In genomic region chr13:35940734-35941133, GRCh38 we compare ENCODE assay signal across 40 cellular contexts.
"Had no signal": no experiment of that assay in that cellular context is flagged by ENCODE, and none has a peak within 500 bp of the region (broad histone marks: within the 10 kb centered on the region; RNA-seq: fewer than 3 reads in every experiment).

No MANE protein-coding gene starts in this region.

- H3K4me1 ChIP-seq: adrenal gland, body of pancreas had no signal

- DNase-seq: activated CD4-positive, alpha-beta T cell treated with anti-CD3 and anti-CD28 coated beads for 1 hour; activated CD4-positive, alpha-beta T cell treated with anti-CD3 and anti-CD28 coated beads for 36 hours; activated CD4-positive, alpha-beta T cell treated with anti-CD3 and anti-CD28 coated beads for 48 hours; activated CD4-positive, alpha-beta T cell treated with anti-CD3 and anti-CD28 coated beads, Interleukin-2, amount 10 ng/mL, durations not matched to agents 7 days and 5 days; activated CD4-positive, alpha-beta T cell treated with anti-CD3 and anti-CD28 coated beads, Interleukin-2, amount 50 U/mL, for 48 hours; activated CD4-positive, CD25-positive, alpha-beta regulatory T cell; activated CD8-positive, alpha-beta memory T cell treated with anti-CD3 and anti-CD28 coated beads, Interleukin-2, amount 50 U/mL, for 4 hours; activated CD8-positive, alpha-beta T cell treated with anti-CD3 and anti-CD28 coated beads for 36 hours; activated effector memory CD4-positive, alpha-beta T cell treated with anti-CD3 and anti-CD28 coated beads, Interleukin-2, amount 50 U/mL, for 16 hours; activated gamma-delta T cell treated with Interleukin-2 at 50 U/mL for 16 hours; activated naive CD4-positive, alpha-beta T cell; activated naive CD4-positive, alpha-beta T cell treated with anti-CD3 and anti-CD28 coated beads for 36 hours; activated naive CD4-positive, alpha-beta T cell treated with anti-CD3 and anti-CD28 coated beads, Interleukin-2, amount 50 U/mL, for 16 hours; activated naive CD8-positive, alpha-beta T cell treated with anti-CD3 and anti-CD28 coated beads for 36 hours; activated T-cell treated with anti-CD3 and anti-CD28 coated beads for 4 hours; activated T-cell treated with anti-CD3 and anti-CD28 coated beads, Interleukin-2, amount 50 U/mL, for 1 hour; activated T-cell treated with anti-CD3 and anti-CD28 coated beads, Interleukin-2, amount 50 U/mL, for 4 hours; activated T-cell treated with anti-CD3 and anti-CD28 coated beads, Interleukin-2, amount 50 U/mL, for 72 hours; adrenal gland; amniotic stem cell; aorta; body of pancreas; brain microvascular endothelial cell; caudate nucleus; cerebellar nuclear complex; T-helper 1 cell; T-helper 2 cell; T-helper 9 cell had no signal

- H3K4me3 Mint-ChIP-seq: activated CD4-positive, alpha-beta T cell treated with anti-CD3 and anti-CD28 coated beads for 36 hours; activated CD4-positive, alpha-beta T cell treated with anti-CD3 and anti-CD28 coated beads, Interleukin-2, amount 10 ng/mL, durations not matched to agents 7 days and 5 days; activated CD8-positive, alpha-beta T cell treated with anti-CD3 and anti-CD28 coated beads for 36 hours; activated naive CD4-positive, alpha-beta T cell treated with anti-CD3 and anti-CD28 coated beads for 36 hours; activated naive CD8-positive, alpha-beta T cell treated with anti-CD3 and anti-CD28 coated beads for 36 hours; activated T-cell treated with anti-CD3 and anti-CD28 coated beads, Interleukin-2, amount 50 U/mL, for 4 hours; activated T-cell treated with anti-CD3 and anti-CD28 coated beads, Interleukin-2, amount 50 U/mL, for 72 hours; activated T-helper 1 cell treated with anti-CD3 and anti-CD28 coated beads, Interleukin-12 subunit alpha, Interleukin-12 subunit beta, Interleukin-2, Interleukin-4 antibody, amounts not matched to agents 30 ng/mL and 10 ng/mL and 1 ng/mL, durations not matched to agents 14 hours and 24 hours and 36 hours; activated T-helper 17 cell treated with anti-CD3 and anti-CD28 coated beads, Interleukin-2, amount 50 U/mL, for 72 hours; central memory CD8-positive, alpha-beta T cell; T-helper 1 cell treated with Interleukin-12 subunit alpha and Interleukin-12 subunit beta and Interleukin-4 antibody, amounts not matched to agents 30 μg/mL and 1 μg/mL, for 36 hours; T-helper 2 cell treated with Interferon-gamma antibody and Interleukin-4, amounts not matched to agents 5 μg/mL and 100 μg/mL, for 36 hours had no signal

- H3K27ac Mint-ChIP-seq: activated CD4-positive, alpha-beta T cell treated with anti-CD3 and anti-CD28 coated beads for 36 hours; activated CD4-positive, alpha-beta T cell treated with anti-CD3 and anti-CD28 coated beads, Interleukin-2, amount 10 ng/mL, durations not matched to agents 7 days and 5 days; activated CD8-positive, alpha-beta T cell treated with anti-CD3 and anti-CD28 coated beads for 36 hours; activated naive CD4-positive, alpha-beta T cell treated with anti-CD3 and anti-CD28 coated beads for 36 hours; activated naive CD4-positive, alpha-beta T cell treated with anti-CD3 and anti-CD28 coated beads, Interleukin-2, amount 50 U/mL, for 72 hours; activated naive CD8-positive, alpha-beta T cell treated with anti-CD3 and anti-CD28 coated beads for 36 hours; activated T-cell treated with anti-CD3 and anti-CD28 coated beads, Interleukin-2, amount 50 U/mL, for 72 hours; activated T-helper 1 cell treated with anti-CD3 and anti-CD28 coated beads, Interleukin-12 subunit alpha, Interleukin-12 subunit beta, Interleukin-2, Interleukin-4 antibody, amounts not matched to agents 30 ng/mL and 10 ng/mL and 1 ng/mL, durations not matched to agents 14 hours and 24 hours and 36 hours; activated T-helper 17 cell treated with anti-CD3 and anti-CD28 coated beads, Interleukin-2, amount 50 U/mL, for 72 hours; T-helper 1 cell treated with Interleukin-12 subunit alpha and Interleukin-12 subunit beta and Interleukin-4 antibody, amounts not matched to agents 30 μg/mL and 1 μg/mL, for 36 hours; T-helper 2 cell treated with Interferon-gamma antibody and Interleukin-4, amounts not matched to agents 5 μg/mL and 100 μg/mL, for 36 hours had no signal

- H3K36me3 ChIP-seq: adrenal gland, brain microvascular endothelial cell, cardiac muscle cell had no signal

- H3K27ac ChIP-seq: adrenal gland, body of pancreas, brain microvascular endothelial cell, cardiac muscle cell, VCaP had no signal

- H3K27me3 ChIP-seq: adrenal gland, body of pancreas, brain microvascular endothelial cell, cardiac muscle cell had no signal

- ATAC-seq: activated CD4-positive, alpha-beta T cell treated with anti-CD3 and anti-CD28 coated beads for 36 hours; activated CD4-positive, CD25-positive, alpha-beta regulatory T cell treated with anti-CD3 and anti-CD28 coated beads, Interleukin-2, amount 50 U/mL, for 24 hours; activated CD8-positive, alpha-beta T cell treated with anti-CD3 and anti-CD28 coated beads for 36 hours; activated naive CD4-positive, alpha-beta T cell treated with anti-CD3 and anti-CD28 coated beads, Interleukin-2, amount 50 U/mL, for 72 hours; activated T-cell treated with anti-CD3 and anti-CD28 coated beads, Interleukin-2, amount 50 U/mL, for 4 hours; activated T-cell treated with anti-CD3 and anti-CD28 coated beads, Interleukin-2, amount 50 U/mL, for 72 hours; activated T-helper 17 cell treated with anti-CD3 and anti-CD28 coated beads, Interleukin-2, amount 50 U/mL, for 72 hours; body of pancreas had no signal

- H3K4me1 Mint-ChIP-seq: activated CD4-positive, alpha-beta T cell treated with anti-CD3 and anti-CD28 coated beads for 36 hours; activated CD4-positive, alpha-beta T cell treated with anti-CD3 and anti-CD28 coated beads, Interleukin-2, amount 10 ng/mL, durations not matched to agents 7 days and 5 days; activated naive CD8-positive, alpha-beta T cell treated with anti-CD3 and anti-CD28 coated beads for 36 hours; activated T-helper 17 cell treated with anti-CD3 and anti-CD28 coated beads, Interleukin-2, amount 50 U/mL, for 72 hours; central memory CD8-positive, alpha-beta T cell had no signal

- FAIRE-seq: astrocyte, bronchial epithelial cell, TTC549 had no signal

- H3K36me3 Mint-ChIP-seq: activated naive CD4-positive, alpha-beta T cell treated with anti-CD3 and anti-CD28 coated beads, Interleukin-2, amount 50 U/mL, for 72 hours; activated naive CD8-positive, alpha-beta T cell treated with anti-CD3 and anti-CD28 coated beads for 36 hours had no signal

- H3K4me3 ChIP-seq: adrenal gland, body of pancreas, cardiac muscle cell had no signal

- H3K9me3 ChIP-seq: adrenal gland, body of pancreas had no signal

- H3K27me3 Mint-ChIP-seq: activated CD4-positive, alpha-beta T cell treated with anti-CD3 and anti-CD28 coated beads for 36 hours; activated CD4-positive, alpha-beta T cell treated with anti-CD3 and anti-CD28 coated beads, Interleukin-2, amount 10 ng/mL, durations not matched to agents 7 days and 5 days; activated CD8-positive, alpha-beta T cell treated with anti-CD3 and anti-CD28 coated beads for 36 hours; activated naive CD8-positive, alpha-beta T cell treated with anti-CD3 and anti-CD28 coated beads for 36 hours; central memory CD8-positive, alpha-beta T cell had no signal
